19 cellular contexts compared by ENCODE assay signal in genomic region chr5:6683241-6683640, GRCh38.
"Had no signal": no experiment of that assay in that cellular context is flagged by ENCODE, and none has a peak within 500 bp of the region (broad histone marks: within the 10 kb centered on the region; RNA-seq: fewer than 3 reads in every experiment).

No MANE protein-coding gene starts in this region.

- DNase-seq: dermis blood vessel endothelial cell; effector CD4-positive, alpha-beta T cell; effector memory CD4-positive, alpha-beta T cell; esophagus squamous epithelium; foreskin fibroblast; gastrocnemius medialis; glutamatergic neuron; heart right ventricle; hippocampal formation; left cardiac atrium; left lung; left ventricle myocardium superior; lower lobe of right lung; mammary epithelial cell; mesendoderm; midbrain had no signal

- H3K27me3 ChIP-seq: gastrocnemius medialis had no signal

- H3K27ac Mint-ChIP-seq: memory B cell had no signal

- ATAC-seq: gastrocnemius medialis, heart right ventricle, left cardiac atrium, left lung, left ventricle myocardium superior, lower lobe of right lung had no signal

- H3K36me3 Mint-ChIP-seq: memory B cell had no signal

- H3K4me3 ChIP-seq: coronary artery, dorsolateral prefrontal cortex, esophagus squamous epithelium, gastrocnemius medialis, heart right ventricle, left lung, lower lobe of right lung had no signal

- H3K9me3 ChIP-seq: esophagus squamous epithelium, gastrocnemius medialis, heart right ventricle, left lung, lower lobe of right lung had no signal

- H3K27ac ChIP-seq: coronary artery, esophagus squamous epithelium, gastrocnemius medialis, heart right ventricle, left lung, lower lobe of right lung had no signal

- H3K36me3 ChIP-seq: esophagus squamous epithelium, gastrocnemius medialis, heart right ventricle, left lung, lower lobe of right lung had no signal

- H3K4me1 ChIP-seq: gastrocnemius medialis, left lung had no signal

- H3K4me3 Mint-ChIP-seq: memory B cell had no signal
